In genomic region chr15:99070268-99070667, GRCh38 we compare ENCODE assay signal across 23 cellular contexts.
"Had no signal": no experiment of that assay in that cellular context is flagged by ENCODE, and none has a peak within 500 bp of the region (broad histone marks: within the 10 kb centered on the region; RNA-seq: fewer than 3 reads in every experiment).

No MANE protein-coding gene starts in this region.

- H3K4me3 ChIP-seq: adrenal gland, body of pancreas, cardiac muscle cell, MG63, PC-9, SK-N-MC had no signal

- H3K36me3 Mint-ChIP-seq: activated naive CD8-positive, alpha-beta T cell treated with anti-CD3 and anti-CD28 coated beads, Interleukin-2, amount 10 ng/mL, durations not matched to agents 7 days and 5 days; IgD-negative memory B cell had no signal

- ATAC-seq: body of pancreas, Right ventricle myocardium inferior had no signal

- DNase-seq: activated CD4-positive, alpha-beta memory T cell treated with anti-CD3 and anti-CD28 coated beads, Interleukin-2, amount 10 ng/mL, durations not matched to agents 7 days and 5 days; activated CD4-positive, alpha-beta T cell treated with anti-CD3 and anti-CD28 coated beads, Interleukin-2, amount 50 U/mL, for 1 hour; activated CD4-positive, CD25-positive, alpha-beta regulatory T cell; activated naive CD4-positive, alpha-beta T cell treated with anti-CD3 and anti-CD28 coated beads, Interleukin-2, amount 50 U/mL, for 16 hours; activated naive CD8-positive, alpha-beta T cell treated with anti-CD3 and anti-CD28 coated beads, Interleukin-2, amount 10 ng/mL, durations not matched to agents 7 days and 5 days; activated T-cell treated with anti-CD3 and anti-CD28 coated beads, Interleukin-2, amount 50 U/mL, for 1 hour; body of pancreas; KG1; MG63; MV-4-11; NCI-H1092 treated with DMSO at 0.1 percent for 48 hours; NCI-H1417 treated with DMSO at 0.1 percent for 48 hours; NCI-H1694; NCI-H2029 treated with DMSO at 0.1 percent for 48 hours; NCI-H510A treated with DMSO at 0.1 percent for 48 hours; NCI-H69; T-helper 1 cell had no signal

- H3K4me3 Mint-ChIP-seq: activated CD4-positive, alpha-beta memory T cell treated with anti-CD3 and anti-CD28 coated beads, Interleukin-2, amount 10 ng/mL, durations not matched to agents 7 days and 5 days; activated naive CD8-positive, alpha-beta T cell treated with anti-CD3 and anti-CD28 coated beads, Interleukin-2, amount 10 ng/mL, durations not matched to agents 7 days and 5 days; IgD-negative memory B cell had no signal

- H3K27me3 Mint-ChIP-seq: activated naive CD8-positive, alpha-beta T cell treated with anti-CD3 and anti-CD28 coated beads, Interleukin-2, amount 10 ng/mL, durations not matched to agents 7 days and 5 days had no signal

- H3K27ac Mint-ChIP-seq: activated CD4-positive, alpha-beta memory T cell treated with anti-CD3 and anti-CD28 coated beads, Interleukin-2, amount 10 ng/mL, durations not matched to agents 7 days and 5 days; activated naive CD8-positive, alpha-beta T cell treated with anti-CD3 and anti-CD28 coated beads, Interleukin-2, amount 10 ng/mL, durations not matched to agents 7 days and 5 days had no signal

- H3K9me3 Mint-ChIP-seq: activated CD4-positive, alpha-beta memory T cell treated with anti-CD3 and anti-CD28 coated beads, Interleukin-2, amount 10 ng/mL, durations not matched to agents 7 days and 5 days; activated naive CD8-positive, alpha-beta T cell treated with anti-CD3 and anti-CD28 coated beads, Interleukin-2, amount 10 ng/mL, durations not matched to agents 7 days and 5 days; IgD-negative memory B cell had no signal

- H3K27me3 ChIP-seq: adrenal gland, body of pancreas, cardiac muscle cell, MG63 had no signal

- H3K36me3 ChIP-seq: adrenal gland, cardiac muscle cell, MG63 had no signal

- H3K4me1 Mint-ChIP-seq: activated CD4-positive, alpha-beta memory T cell treated with anti-CD3 and anti-CD28 coated beads, Interleukin-2, amount 10 ng/mL, durations not matched to agents 7 days and 5 days; activated naive CD8-positive, alpha-beta T cell treated with anti-CD3 and anti-CD28 coated beads, Interleukin-2, amount 10 ng/mL, durations not matched to agents 7 days and 5 days had no signal
